19 cellular contexts compared by ENCODE assay signal in genomic region chr1:236495359-236496120, GRCh38. TPM values are rescaled to one million over a fixed set of nuclear protein-coding genes. Genes with fewer than 3 reads are reported as not detected.
DNase-seq lines count a peak whose midpoint lies in the region; ATAC-seq and TF ChIP-seq lines count a peak whose summit lies in the region.
"Had no signal": no experiment of that assay in that cellular context is flagged by ENCODE, and none has a peak within 500 bp of the region (broad histone marks: within the 10 kb centered on the region; RNA-seq: fewer than 3 reads in every experiment).

No MANE protein-coding gene starts in this region.

- H3K4me3 ChIP-seq in adrenal gland, result no peak overlapping the region
- H3K4me3 ChIP-seq: esophagus muscularis mucosa, heart right ventricle, PC-9 had no signal

- no peak for ATAC-seq in GM18519 (IDR thresholded peaks at IDR 0.05; ENCODE audit: low FRiP score, unreplicated experiment)
- ATAC-seq: activated CD4-positive, CD25-positive, alpha-beta regulatory T cell treated with anti-CD3 and anti-CD28 coated beads, Interleukin-2, amount 50 U/mL, for 24 hours had no signal

- DNase-seq in NCI-H2081 (lab: John Stamatoyannopoulos, UW), result peak; percentile 56 to 58
- no peak for DNase-seq in NCI-H2081 treated with DMSO at 0.1 percent for 48 hours (lab: John Stamatoyannopoulos, UW)
- DNase-seq in NCI-H1417 (lab: John Stamatoyannopoulos, UW), result peak in 2 of 3 experiments; percentile 59 to 77
- DNase-seq in NCI-H748 treated with DMSO at 0.1 percent for 48 hours (lab: John Stamatoyannopoulos, UW), result peak; percentile 7
- peak; percentile 68 for DNase-seq in iPS-NIHi11 (ENCODE audit: low spot score)
- DNase-seq in adrenal gland, result no peak
- DNase-seq in RKO (ENCODE audit: low spot score), result no peak
- DNase-seq: activated CD8-positive, alpha-beta memory T cell treated with anti-CD3 and anti-CD28 coated beads, Interleukin-2, amount 50 U/mL, for 4 hours; activated naive CD4-positive, alpha-beta T cell treated with Interleukin-2 at 50 U/mL for 16 hours; heart right ventricle; HFFc6; KG1; naive B cell; NCI-H1694; PC-9 had no signal

- intact Hi-C loops in adrenal gland (cut with DNase I), result no loop called here

- no peaks in the 10 kb centered on the region for H3K36me3 ChIP-seq in adrenal gland (replicated peaks in 1 of 2)
- H3K36me3 ChIP-seq: esophagus muscularis mucosa, heart right ventricle had no signal

- no peak for TF ChIP-seq POLR2A in adrenal gland (IDR thresholded peaks at IDR 0.05)

- WGBS in adrenal gland, 4 donors, result 48 to 60% (median 53%) methylated on average over 9 to 12 of the region's 12 CpGs

- H3K9me3 ChIP-seq in adrenal gland (replicated peaks in 1 of 3), result no peaks in the 10 kb centered on the region
- H3K9me3 ChIP-seq: esophagus muscularis mucosa, heart right ventricle had no signal

- no peak for TF ChIP-seq CTCF in adrenal gland (IDR thresholded peaks at IDR 0.05)

- no peaks in the 10 kb centered on the region for H3K4me1 ChIP-seq in adrenal gland (replicated peaks in 1 of 2)

- no peaks in the 10 kb centered on the region for H3K27me3 ChIP-seq in adrenal gland
- H3K27me3 ChIP-seq: esophagus muscularis mucosa, heart right ventricle had no signal

- no peak overlapping the region for H3K27ac ChIP-seq in adrenal gland
- H3K27ac ChIP-seq: 22Rv1, esophagus muscularis mucosa, PC-9 had no signal

RNA-seq across cellular contexts. Expression of gene LGALS8, which starts 28.2 kb away (rescaled TPM):
- 100 to 1,000 TPM in 1 of 8 donors, 10 to 100 TPM in 7; 32.6 to 100 (median 55.0) TPM for total RNA-seq in adrenal gland
- 10 to 100 TPM; 23.2 to 56.0 (median 25.5) TPM for polyA plus RNA-seq in adrenal gland

Comparison
In these comparisons a context has a peak if more than half of its experiments do, and no peak if none do; other contexts are left out.
1. DNase-seq: peak in NCI-H2081 (2 of 2), NCI-H1417 (2 of 3), NCI-H748 treated with DMSO at 0.1 percent for 48 hours (single experiment) and iPS-NIHi11 (single experiment); none in NCI-H2081 treated with DMSO at 0.1 percent for 48 hours (single experiment), adrenal gland (0 of 7) and RKO (single experiment).